In genomic region chr3:192336286-192336685, GRCh38 we compare ENCODE assay signal across 2 cellular contexts.
TF ChIP-seq lines count a peak whose summit lies in the region.

No MANE protein-coding gene starts in this region.

TF ChIP-seq in SK-N-SH, 30 proteins besides CTCF, POLR2A, EP300 and RAD21 (continued from another document):
- TF ChIP-seq, protein P1, sequence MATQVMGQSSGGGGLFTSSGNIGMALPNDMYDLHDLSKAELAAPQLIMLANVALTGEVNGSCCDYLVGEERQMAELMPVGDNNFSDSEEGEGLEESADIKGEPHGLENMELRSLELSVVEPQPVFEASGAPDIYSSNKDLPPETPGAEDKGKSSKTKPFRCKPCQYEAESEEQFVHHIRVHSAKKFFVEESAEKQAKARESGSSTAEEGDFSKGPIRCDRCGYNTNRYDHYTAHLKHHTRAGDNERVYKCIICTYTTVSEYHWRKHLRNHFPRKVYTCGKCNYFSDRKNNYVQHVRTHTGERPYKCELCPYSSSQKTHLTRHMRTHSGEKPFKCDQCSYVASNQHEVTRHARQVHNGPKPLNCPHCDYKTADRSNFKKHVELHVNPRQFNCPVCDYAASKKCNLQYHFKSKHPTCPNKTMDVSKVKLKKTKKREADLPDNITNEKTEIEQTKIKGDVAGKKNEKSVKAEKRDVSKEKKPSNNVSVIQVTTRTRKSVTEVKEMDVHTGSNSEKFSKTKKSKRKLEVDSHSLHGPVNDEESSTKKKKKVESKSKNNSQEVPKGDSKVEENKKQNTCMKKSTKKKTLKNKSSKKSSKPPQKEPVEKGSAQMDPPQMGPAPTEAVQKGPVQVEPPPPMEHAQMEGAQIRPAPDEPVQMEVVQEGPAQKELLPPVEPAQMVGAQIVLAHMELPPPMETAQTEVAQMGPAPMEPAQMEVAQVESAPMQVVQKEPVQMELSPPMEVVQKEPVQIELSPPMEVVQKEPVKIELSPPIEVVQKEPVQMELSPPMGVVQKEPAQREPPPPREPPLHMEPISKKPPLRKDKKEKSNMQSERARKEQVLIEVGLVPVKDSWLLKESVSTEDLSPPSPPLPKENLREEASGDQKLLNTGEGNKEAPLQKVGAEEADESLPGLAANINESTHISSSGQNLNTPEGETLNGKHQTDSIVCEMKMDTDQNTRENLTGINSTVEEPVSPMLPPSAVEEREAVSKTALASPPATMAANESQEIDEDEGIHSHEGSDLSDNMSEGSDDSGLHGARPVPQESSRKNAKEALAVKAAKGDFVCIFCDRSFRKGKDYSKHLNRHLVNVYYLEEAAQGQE (IDR thresholded peaks at IDR 0.05; ENCODE audit: low read depth, low read length), result no peak
- TF ChIP-seq USF2 (IDR thresholded peaks at IDR 0.05; ENCODE audit: borderline replicate concordance, low read depth, low read length), result no peak
- TF ChIP-seq MEF2A (IDR thresholded peaks at IDR 0.05; ENCODE audit: borderline replicate concordance, low read depth), result no peak
- no peak for TF ChIP-seq NFIC (IDR thresholded peaks at IDR 0.05; ENCODE audit: borderline replicate concordance)
TF ChIP-seq in SK-N-SH: peak in this region for 0.

TF ChIP-seq in SK-N-SH treated with all-trans-retinoic acid at 6 μM for 48 hours, 23 proteins besides CTCF, POLR2A, EP300 and RAD21 (continued from another document):
- TF ChIP-seq POU6F1 (CRISPR knock-in tag; IDR thresholded peaks at IDR 0.05; ENCODE audit: borderline replicate concordance, low read depth) (no peak), ISL1 (CRISPR knock-in tag; IDR thresholded peaks at IDR 0.05) (no peak), SNAI2 (CRISPR knock-in tag; IDR thresholded peaks at IDR 0.05) (no peak), ZFP3 (CRISPR knock-in tag; IDR thresholded peaks at IDR 0.05) (no peak), GLIS3 (CRISPR knock-in tag; IDR thresholded peaks at IDR 0.05) (no peak), ARNTL (CRISPR knock-in tag; IDR thresholded peaks at IDR 0.05; ENCODE audit: borderline replicate concordance, low read depth) (no peak), ZNF8 (CRISPR knock-in tag; IDR thresholded peaks at IDR 0.05) (no peak), PATZ1 (CRISPR knock-in tag; IDR thresholded peaks at IDR 0.05; ENCODE audit: borderline replicate concordance) (no peak), BACH2 (CRISPR knock-in tag; IDR thresholded peaks at IDR 0.05; ENCODE audit: borderline replicate concordance) (no peak), ZC3H10 (CRISPR knock-in tag; IDR thresholded peaks at IDR 0.05) (no peak)
TF ChIP-seq in SK-N-SH treated with all-trans-retinoic acid at 6 μM for 48 hours: peak in this region for 0.
